ENCODE assay signal across 28 cellular contexts in the genomic region with DNA sequence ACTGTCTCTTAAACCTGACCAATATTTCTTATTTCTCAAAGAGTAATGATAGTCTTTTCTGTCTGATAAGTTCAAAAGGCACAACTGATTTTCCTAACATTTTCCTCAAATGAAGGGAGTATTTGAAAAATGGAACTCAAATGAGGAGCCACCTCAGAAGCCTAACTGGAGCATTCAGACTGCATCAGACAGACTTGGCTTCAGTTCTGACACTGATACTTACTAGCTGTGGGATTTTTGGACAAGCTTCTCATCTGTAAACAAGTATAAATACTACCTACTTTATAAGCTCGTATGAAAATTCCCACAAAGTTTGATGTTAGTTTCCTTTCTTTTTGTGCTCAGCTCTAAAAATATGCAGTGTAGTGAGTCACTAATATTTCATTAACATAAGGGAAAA.
"Had no signal": no experiment of that assay in that cellular context is flagged by ENCODE, and none has a peak within 500 bp of the region (broad histone marks: within the 10 kb centered on the region; RNA-seq: fewer than 3 reads in every experiment).

No MANE protein-coding gene starts in this region.

- H3K4me3 Mint-ChIP-seq: dendritic cell treated with granulocyte-macrophage colony-stimulating factor and Interleukin-4, amounts not matched to agents 40 ng/mL and 50 ng/mL, for 4 days; effector memory CD8-positive, alpha-beta T cell; endodermal cell; immature natural killer cell; naive thymus-derived CD4-positive, alpha-beta T cell had no signal

- H3K27me3 ChIP-seq: colonic mucosa, esophagus squamous epithelium, gastrocnemius medialis, heart right ventricle, left lung had no signal

- H3K9me3 Mint-ChIP-seq: dendritic cell treated with granulocyte-macrophage colony-stimulating factor and Interleukin-4, amounts not matched to agents 40 ng/mL and 50 ng/mL, for 4 days; effector memory CD8-positive, alpha-beta T cell; endodermal cell; immature natural killer cell; naive thymus-derived CD4-positive, alpha-beta T cell had no signal

- H3K4me1 Mint-ChIP-seq: endodermal cell, immature natural killer cell had no signal

- H3K4me3 ChIP-seq: colonic mucosa, esophagus squamous epithelium, gastrocnemius medialis, heart right ventricle, left lung, lower lobe of right lung had no signal

- H3K27ac Mint-ChIP-seq: dendritic cell treated with granulocyte-macrophage colony-stimulating factor and Interleukin-4, amounts not matched to agents 40 ng/mL and 50 ng/mL, for 4 days; effector memory CD8-positive, alpha-beta T cell; endodermal cell; immature natural killer cell; naive thymus-derived CD4-positive, alpha-beta T cell had no signal

- ATAC-seq: effector memory CD8-positive, alpha-beta T cell; esophagus mucosa; gastrocnemius medialis; heart right ventricle; left colon; left lung; left ventricle myocardium superior; lower lobe of right lung; naive thymus-derived CD4-positive, alpha-beta T cell had no signal

- H3K27ac ChIP-seq: colonic mucosa, epithelial cell of prostate, esophagus squamous epithelium, heart right ventricle, left lung, lower lobe of right lung had no signal

- H3K36me3 Mint-ChIP-seq: immature natural killer cell; naive thymus-derived CD4-positive, alpha-beta T cell had no signal

- H3K27me3 Mint-ChIP-seq: dendritic cell treated with granulocyte-macrophage colony-stimulating factor and Interleukin-4, amounts not matched to agents 40 ng/mL and 50 ng/mL, for 4 days had no signal

- H3K36me3 ChIP-seq: colonic mucosa, esophagus squamous epithelium, gastrocnemius medialis, heart right ventricle, left lung, lower lobe of right lung had no signal

- DNase-seq: colonic mucosa; cortex of kidney; effector CD8-positive, alpha-beta T cell; effector memory CD8-positive, alpha-beta T cell; endodermal cell; erythroblast; esophagus squamous epithelium; foreskin fibroblast; foreskin melanocyte; gastrocnemius medialis; glutamatergic neuron; head of caudate nucleus; heart right ventricle; hypothalamus; immature natural killer cell; islet precursor cell; kidney; kidney glomerular epithelial cell; left colon; left lung; left ventricle myocardium superior; lower lobe of right lung; mesendoderm; midbrain; naive thymus-derived CD4-positive, alpha-beta T cell had no signal

- H3K9me3 ChIP-seq: colonic mucosa, esophagus squamous epithelium, gastrocnemius medialis, heart right ventricle, left lung, lower lobe of right lung had no signal

- H3K4me1 ChIP-seq: colonic mucosa, left lung, lower lobe of right lung had no signal
